In the genomic region with DNA sequence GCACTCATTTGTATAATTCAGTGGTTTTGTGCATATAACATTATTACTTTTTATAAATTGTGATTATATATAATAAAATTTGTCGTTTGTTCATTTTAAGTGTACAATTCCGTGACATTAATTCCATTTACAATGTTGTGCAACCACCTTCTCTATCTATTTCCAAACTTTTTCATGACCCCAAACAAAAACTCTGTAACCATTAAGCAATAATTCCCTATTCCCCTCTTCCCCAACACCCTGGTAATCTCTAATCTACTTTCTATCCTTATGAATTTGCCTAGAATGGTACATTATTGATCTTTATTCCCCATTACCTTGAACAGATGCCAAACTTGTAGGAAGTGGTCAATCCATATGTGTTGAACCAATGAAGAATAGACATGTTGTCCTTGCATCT, we compare ENCODE assay signal across 3 cellular contexts.
TF ChIP-seq lines count a peak whose summit lies in the region.

No MANE protein-coding gene starts in this region.

TF ChIP-seq in IMR-90, 13 proteins besides CTCF, POLR2A, EP300 and RAD21:
- no peak for TF ChIP-seq SMC3 (IDR thresholded peaks at IDR 0.05; ENCODE audit: low read depth, low read length)
- TF ChIP-seq MAZ (IDR thresholded peaks at IDR 0.05; ENCODE audit: borderline replicate concordance, low read depth, low read length) = no peak
- TF ChIP-seq RCOR1 (IDR thresholded peaks at IDR 0.05; ENCODE audit: insufficient replicate concordance, low read length) = no peak
- TF ChIP-seq MXI1 (IDR thresholded peaks at IDR 0.05; ENCODE audit: borderline replicate concordance, low read depth, low read length) = no peak
- TF ChIP-seq CEBPB (IDR thresholded peaks at IDR 0.05; ENCODE audit: low read depth, low read length) = 0 out of 2 replicates have a peak, but pooled peaks have one; percentile 16
TF ChIP-seq in IMR-90: peak in this region for 1.

TF ChIP-seq in K562, 482 proteins besides CTCF, POLR2A, EP300 and RAD21:
- TF ChIP-seq TAF1 (IDR thresholded peaks at IDR 0.05; ENCODE audit: control insufficient read depth, extremely low read depth, insufficient read depth, low read length, severe bottlenecking) (no peak), CEBPB (tag; IDR thresholded peaks at IDR 0.05) (peak; percentile 43; the same call in 1 of the 2 replicates), CEBPG (CRISPR knock-in tag; IDR thresholded peaks at IDR 0.05) (no peak), CEBPG (tag; conservative IDR thresholded peaks at IDR 0.05 in 1 of 2, IDR thresholded peaks at IDR 0.05 in 1 of 2) (peak in 1 of 2 experiments; percentile 69; a peak in 2 of 4 replicates), ETV6 (IDR thresholded peaks at IDR 0.05; ENCODE audit: borderline replicate concordance in 1 of 2, low read depth in 2 of 2, low read length in 1 of 2) (no peak), ETV6 (CRISPR knock-in tag; IDR thresholded peaks at IDR 0.05; ENCODE audit: borderline replicate concordance) (no peak), SP1 (CRISPR knock-in tag; IDR thresholded peaks at IDR 0.05) (no peak), MTF1 (CRISPR knock-in tag; IDR thresholded peaks at IDR 0.05; ENCODE audit: borderline replicate concordance) (no peak), NFIX (CRISPR knock-in tag; IDR thresholded peaks at IDR 0.05; ENCODE audit: low read depth) (no peak), DNMT1 (IDR thresholded peaks at IDR 0.05) (no peak), ZNF3 (CRISPR knock-in tag; IDR thresholded peaks at IDR 0.05) (no peak)

TF ChIP-seq in liver, 16 proteins besides CTCF, POLR2A, EP300 and RAD21:
- TF ChIP-seq HNF4A (conservative IDR thresholded peaks at IDR 0.05) (peak; percentile 49 to 71), HNF4G (IDR thresholded peaks at IDR 0.05) (no peak), SP1 (IDR thresholded peaks at IDR 0.05) (no peak), YY1 (IDR thresholded peaks at IDR 0.05) (peak; percentile 62), JUND (IDR thresholded peaks at IDR 0.05) (peak in 1 of 2 donors; percentile 73), RXRA (IDR thresholded peaks at IDR 0.05) (peak; percentile 67 to 87), FOXA2 (IDR thresholded peaks at IDR 0.05) (peak; percentile 19)
- TF ChIP-seq, protein P1, sequence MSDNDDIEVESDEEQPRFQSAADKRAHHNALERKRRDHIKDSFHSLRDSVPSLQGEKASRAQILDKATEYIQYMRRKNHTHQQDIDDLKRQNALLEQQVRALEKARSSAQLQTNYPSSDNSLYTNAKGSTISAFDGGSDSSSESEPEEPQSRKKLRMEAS (IDR thresholded peaks at IDR 0.05) = peak; percentile 76
- TF ChIP-seq, protein P2, sequence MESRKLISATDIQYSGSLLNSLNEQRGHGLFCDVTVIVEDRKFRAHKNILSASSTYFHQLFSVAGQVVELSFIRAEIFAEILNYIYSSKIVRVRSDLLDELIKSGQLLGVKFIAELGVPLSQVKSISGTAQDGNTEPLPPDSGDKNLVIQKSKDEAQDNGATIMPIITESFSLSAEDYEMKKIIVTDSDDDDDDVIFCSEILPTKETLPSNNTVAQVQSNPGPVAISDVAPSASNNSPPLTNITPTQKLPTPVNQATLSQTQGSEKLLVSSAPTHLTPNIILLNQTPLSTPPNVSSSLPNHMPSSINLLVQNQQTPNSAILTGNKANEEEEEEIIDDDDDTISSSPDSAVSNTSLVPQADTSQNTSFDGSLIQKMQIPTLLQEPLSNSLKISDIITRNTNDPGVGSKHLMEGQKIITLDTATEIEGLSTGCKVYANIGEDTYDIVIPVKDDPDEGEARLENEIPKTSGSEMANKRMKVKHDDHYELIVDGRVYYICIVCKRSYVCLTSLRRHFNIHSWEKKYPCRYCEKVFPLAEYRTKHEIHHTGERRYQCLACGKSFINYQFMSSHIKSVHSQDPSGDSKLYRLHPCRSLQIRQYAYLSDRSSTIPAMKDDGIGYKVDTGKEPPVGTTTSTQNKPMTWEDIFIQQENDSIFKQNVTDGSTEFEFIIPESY (IDR thresholded peaks at IDR 0.05) = peak; percentile 54
